Comparison of ENCODE assay signal across 13 cellular contexts in genomic region chr2:68287580-68288441, GRCh38. TPM values are rescaled to one million over a fixed set of nuclear protein-coding genes. Genes with fewer than 3 reads are reported as not detected.
DNase-seq lines count a peak whose midpoint lies in the region; ATAC-seq, FAIRE-seq and TF ChIP-seq lines count a peak whose summit lies in the region.
"Had no signal": no experiment of that assay in that cellular context is flagged by ENCODE, and none has a peak within 500 bp of the region (broad histone marks: within the 10 kb centered on the region; RNA-seq: fewer than 3 reads in every experiment).

No MANE protein-coding gene starts in this region.

- ATAC-seq in body of pancreas (peak; percentile 64), T-helper 17 cell (no peak)
- ATAC-seq in natural killer cell treated with Interleukin-12 subunit alpha and Interleukin-12 subunit beta and Interleukin-15 and Interleukin-18, amount 100 ng/mL, for 72 hours = no peak
- ATAC-seq: HCT116 had no signal

- WGBS in body of pancreas, 2 donors = 22 to 23% methylated on average over 10 of the region's 10 CpGs
- 82 to 84% methylated on average over 8 to 10 of the region's 10 CpGs for WGBS in endodermal cell (ENCODE audit: insufficient coverage in 1 of 2, insufficient read length in 1 of 2), 2 experiments

- H3K4me1 Mint-ChIP-seq in natural killer cell treated with Interleukin-12 subunit alpha and Interleukin-12 subunit beta and Interleukin-15 and Interleukin-18, amount 100 ng/mL, for 72 hours (ENCODE audit: low read depth in 2 of 2) = no peaks in the 10 kb centered on the region
- H3K4me1 Mint-ChIP-seq in endodermal cell = peaks cover 6% of the 10 kb centered on the region
- peaks cover 3% of the 10 kb centered on the region for H3K4me1 Mint-ChIP-seq in T-helper 17 cell

- H3K36me3 Mint-ChIP-seq in natural killer cell treated with Interleukin-12 subunit alpha and Interleukin-12 subunit beta and Interleukin-15 and Interleukin-18, amount 100 ng/mL, for 72 hours = no peaks in the 10 kb centered on the region
- no peaks in the 10 kb centered on the region for H3K36me3 Mint-ChIP-seq in endodermal cell (ENCODE audit: low read depth)
- no peaks in the 10 kb centered on the region for H3K36me3 Mint-ChIP-seq in T-helper 17 cell (ENCODE audit: low read depth)

- TF ChIP-seq CTCF in body of pancreas (IDR thresholded peaks at IDR 0.05) (no peak), kidney (IDR thresholded peaks at IDR 0.05; ENCODE audit: borderline replicate concordance, extremely low read depth, insufficient read depth) (no peak), endodermal cell (conservative IDR thresholded peaks at IDR 0.05) (no peak)

- H3K9ac ChIP-seq in kidney (ENCODE audit: low read length in 2 of 2) (peak overlapping the region in 1 of 2 donors; percentile 48), skeletal muscle tissue (ENCODE audit: low read depth in 1 of 3, low read length in 3 of 3) (peak overlapping the region; percentile 7 to 71 (median 58)), endodermal cell (ENCODE audit: extremely low read depth, low read length, poor library complexity, severe bottlenecking) (no peak overlapping the region)

- FAIRE-seq in kidney (lab: Jason Lieb, UNC) = peak; percentile 89

- peak overlapping the region in 1 of 4 donors; percentile 16 for H3K27ac ChIP-seq in body of pancreas
- H3K27ac ChIP-seq in kidney (ENCODE audit: low read depth in 2 of 2, low read length in 2 of 2) = peak overlapping the region in 1 of 2 donors; percentile 63
- H3K27ac ChIP-seq in skeletal muscle tissue (ENCODE audit: low read depth, low read length) = peak overlapping the region; percentile 66
- no peak overlapping the region for H3K27ac ChIP-seq in endodermal cell (ENCODE audit: low read depth, low read length)

- intact Hi-C loops in body of pancreas (cut with DNase I) (no loop called here), kidney (cut with DNase I) (no loop called here)

- TF ChIP-seq POLR2A in body of pancreas (IDR thresholded peaks at IDR 0.05) = no peak

- H3K4me1 ChIP-seq in body of pancreas (no peaks in the 10 kb centered on the region), kidney (ENCODE audit: control insufficient read depth in 1 of 2, insufficient read depth in 1 of 2, low read depth in 1 of 2, low read length in 2 of 2) (peaks cover 4 to 5% of the 10 kb centered on the region in 2 donors), skeletal muscle tissue (ENCODE audit: control insufficient read depth in 3 of 3, insufficient read depth in 3 of 3, low read length in 3 of 3) (peaks cover 23 to 51% (median 30%) of the 10 kb centered on the region in 3 donors), endodermal cell (ENCODE audit: control insufficient read depth, insufficient read depth, low read length) (peaks cover 5% of the 10 kb centered on the region)

- no peak overlapping the region for H3K27ac Mint-ChIP-seq in natural killer cell treated with Interleukin-12 subunit alpha and Interleukin-12 subunit beta and Interleukin-15 and Interleukin-18, amount 100 ng/mL, for 72 hours
- no peak overlapping the region for H3K27ac Mint-ChIP-seq in endodermal cell
- H3K27ac Mint-ChIP-seq in T-helper 17 cell = no peak overlapping the region
- H3K27ac Mint-ChIP-seq: activated B cell treated with CpG ODN at 0.5 μM for 24 hours had no signal

- H3K36me3 ChIP-seq in body of pancreas (replicated peaks in 1 of 2; ENCODE audit: insufficient read depth in 1 of 2, low read depth in 2 of 2) (no peaks in the 10 kb centered on the region), kidney (ENCODE audit: control insufficient read depth in 1 of 2, insufficient read depth in 2 of 2, low read length in 2 of 2) (no peaks in the 10 kb centered on the region), skeletal muscle tissue (ENCODE audit: control insufficient read depth in 3 of 3, insufficient read depth in 3 of 3, low read length in 3 of 3) (no peaks in the 10 kb centered on the region), endodermal cell (ENCODE audit: control insufficient read depth, insufficient read depth, low read length) (no peaks in the 10 kb centered on the region)

- no peaks in the 10 kb centered on the region for H3K9me3 Mint-ChIP-seq in natural killer cell treated with Interleukin-12 subunit alpha and Interleukin-12 subunit beta and Interleukin-15 and Interleukin-18, amount 100 ng/mL, for 72 hours
- H3K9me3 Mint-ChIP-seq in endodermal cell = no peaks in the 10 kb centered on the region
- H3K9me3 Mint-ChIP-seq: activated B cell treated with CpG ODN at 0.5 μM for 24 hours had no signal

- in situ Hi-C loops in KBM-7 (cut with MboI; ENCODE audit: low pct_unique_long_range_greater_than_20kb, low sequenced_read_pairs) = no loop called here

- DNase-seq in KBM-7 (peak; percentile 77), body of pancreas (peak in 3 of 4 donors; percentile 19 to 41 (median 41)), kidney (no peak), endodermal cell (no peak), T-helper 17 cell (no peak)
- DNase-seq in natural killer cell treated with Interleukin-12 subunit alpha and Interleukin-12 subunit beta and Interleukin-15 and Interleukin-18, amount 100 ng/mL, for 72 hours (ENCODE audit: low spot score) = no peak
- no peak for DNase-seq in stimulated activated naive CD4-positive, alpha-beta T cell treated with Interleukin-2 at 50 U/mL for 16 hours (lab: John Stamatoyannopoulos, UW)
- DNase-seq: activated B cell treated with CpG ODN at 0.5 μM for 24 hours; effector CD8-positive, alpha-beta T cell; NCI-H1092 had no signal

- H3K9me3 ChIP-seq in body of pancreas = no peaks in the 10 kb centered on the region
- H3K9me3 ChIP-seq in kidney (ENCODE audit: control insufficient read depth in 1 of 2, low read length in 2 of 2) = no peaks in the 10 kb centered on the region
- no peaks in the 10 kb centered on the region for H3K9me3 ChIP-seq in skeletal muscle tissue (ENCODE audit: control insufficient read depth in 3 of 3, low read length in 3 of 3)
- no peaks in the 10 kb centered on the region for H3K9me3 ChIP-seq in endodermal cell (ENCODE audit: control insufficient read depth, low read length)
- no peaks in the 10 kb centered on the region for H3K9me3 ChIP-seq in T-helper 17 cell (ENCODE audit: control insufficient read depth, low read length, poor library complexity, severe bottlenecking)

- H3K27me3 Mint-ChIP-seq in natural killer cell treated with Interleukin-12 subunit alpha and Interleukin-12 subunit beta and Interleukin-15 and Interleukin-18, amount 100 ng/mL, for 72 hours = peaks cover 0 to 2% of the 10 kb centered on the region in 2 donors
- H3K27me3 Mint-ChIP-seq in endodermal cell (ENCODE audit: insufficient read depth) (peaks cover 7% of the 10 kb centered on the region), T-helper 17 cell (peaks cover 41% of the 10 kb centered on the region)
- H3K27me3 Mint-ChIP-seq: activated B cell treated with CpG ODN at 0.5 μM for 24 hours had no signal

- H3K4me3 ChIP-seq in body of pancreas (no peak overlapping the region), kidney (ENCODE audit: low read length in 2 of 2) (no peak overlapping the region), skeletal muscle tissue (ENCODE audit: low read length in 3 of 3) (peak overlapping the region; percentile 7 to 23 (median 11)), endodermal cell (ENCODE audit: low read length) (no peak overlapping the region)
- H3K4me3 ChIP-seq: skin epidermis had no signal

- H3K27me3 ChIP-seq in body of pancreas (no peaks in the 10 kb centered on the region), skeletal muscle tissue (ENCODE audit: control insufficient read depth in 3 of 3, insufficient read depth in 3 of 3, low read length in 3 of 3) (no peaks in the 10 kb centered on the region), endodermal cell (ENCODE audit: control insufficient read depth, insufficient read depth, low read length, poor library complexity, severe bottlenecking) (no peaks in the 10 kb centered on the region)

- no peak overlapping the region for H3K4me3 Mint-ChIP-seq in natural killer cell treated with Interleukin-12 subunit alpha and Interleukin-12 subunit beta and Interleukin-15 and Interleukin-18, amount 100 ng/mL, for 72 hours
- no peak overlapping the region for H3K4me3 Mint-ChIP-seq in endodermal cell
- no peak overlapping the region for H3K4me3 Mint-ChIP-seq in T-helper 17 cell
- H3K4me3 Mint-ChIP-seq: activated B cell treated with CpG ODN at 0.5 μM for 24 hours had no signal

RNA-seq across cellular contexts. Expression of gene CNRIP1, which starts 31.9 kb away (rescaled TPM):
- 1 to 10 TPM; 2.6 to 5.7 TPM for total RNA-seq in body of pancreas
- 14.1 TPM for total RNA-seq in kidney
- polyA plus RNA-seq in kidney (ENCODE audit: insufficient read depth, low read depth, low replicate concordance) = 8.7 TPM
- total RNA-seq in skeletal muscle tissue = 17.7 TPM
- total RNA-seq in natural killer cell treated with Interleukin-12 subunit alpha and Interleukin-12 subunit beta and Interleukin-15 and Interleukin-18, amount 100 ng/mL, for 72 hours = not detected
- under 1 TPM in 1 of 2 donors, not detected in 1; 0.57 TPM for total RNA-seq in endodermal cell
- 2.8 TPM for polyA plus RNA-seq in endodermal cell (2013, experiment 1 of 2)
- 2.9 TPM for polyA plus RNA-seq in endodermal cell (2013, experiment 2 of 2)
- total RNA-seq in T-helper 17 cell = under 1 TPM in 1 of 2 donors, not detected in 1; 0.17 TPM
- total RNA-seq: activated B cell treated with CpG ODN at 0.5 μM for 24 hours had no signal

RNA-seq across cellular contexts. Expression of gene PPP3R1, which starts 35.5 kb away (rescaled TPM):
- total RNA-seq in body of pancreas (10 to 100 TPM; 11.2 to 15.6 TPM), kidney (50.8 TPM), skeletal muscle tissue (39.1 TPM), endodermal cell (10 to 100 TPM; 57.4 to 59.5 TPM), T-helper 17 cell (10 to 100 TPM; 60.3 to 83.9 TPM)
- polyA plus RNA-seq in kidney (ENCODE audit: insufficient read depth, low read depth, low replicate concordance) = 18.3 TPM
- 10 to 100 TPM; 85.9 to 90.7 TPM for total RNA-seq in natural killer cell treated with Interleukin-12 subunit alpha and Interleukin-12 subunit beta and Interleukin-15 and Interleukin-18, amount 100 ng/mL, for 72 hours
- 46.4 TPM for polyA plus RNA-seq in endodermal cell (2013, experiment 1 of 2)
- polyA plus RNA-seq in endodermal cell (2013, experiment 2 of 2) = 44.5 TPM

Comparison
In these comparisons a context has a peak if more than half of its experiments do, and no peak if none do; other contexts are left out.
1. DNase-seq: peak in KBM-7 (single experiment) and body of pancreas (3 of 4); none in kidney (single experiment), natural killer cell treated with Interleukin-12 subunit alpha and Interleukin-12 subunit beta and Interleukin-15 and Interleukin-18, amount 100 ng/mL, for 72 hours (single experiment), endodermal cell (single experiment), stimulated activated naive CD4-positive, alpha-beta T cell treated with Interleukin-2 at 50 U/mL for 16 hours (single experiment) and T-helper 17 cell (0 of 3).
2. H3K4me3 ChIP-seq: peak in skeletal muscle tissue (3 of 3); none in body of pancreas (0 of 2), kidney (0 of 2) and endodermal cell (single experiment).